ENCODE assay signal across 14 cellular contexts in the genomic region with DNA sequence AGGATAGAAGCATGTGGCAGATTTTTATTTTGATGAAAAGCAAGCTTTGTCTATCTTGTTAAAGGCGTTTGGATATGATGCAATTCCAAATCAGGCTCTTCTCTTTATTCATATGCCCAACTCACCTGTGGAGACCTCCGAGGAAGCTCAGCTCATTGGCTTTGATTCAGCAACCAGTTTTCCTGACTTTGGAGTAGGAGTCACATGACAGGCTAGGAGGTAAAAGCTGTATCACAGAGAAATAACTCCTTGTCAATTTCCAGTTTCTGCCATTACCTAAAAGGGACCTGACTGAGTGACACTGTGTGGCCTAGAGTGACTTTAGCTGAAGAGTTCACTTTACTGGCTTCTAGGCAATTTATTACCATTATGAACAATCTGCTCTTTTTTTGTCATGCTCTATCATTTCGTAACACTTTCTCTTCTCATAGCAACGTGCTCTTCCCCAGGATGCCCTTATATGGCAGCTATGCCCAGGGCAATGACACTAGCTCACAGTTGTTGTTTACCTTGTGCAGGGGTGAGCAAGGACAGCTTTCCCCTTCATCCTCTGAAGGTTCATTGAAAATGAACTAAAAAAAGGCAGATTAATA.
A peak's percentile ranks its signal among the peaks of the same experiment; 100 is the strongest.
DNase-seq lines count a peak whose midpoint lies in the region; ATAC-seq, FAIRE-seq and TF ChIP-seq lines count a peak whose summit lies in the region.
"Had no signal": no experiment of that assay in that cellular context is flagged by ENCODE, and none has a peak within 500 bp of the region (broad histone marks: within the 10 kb centered on the region; RNA-seq: fewer than 3 reads in every experiment).

No MANE protein-coding gene starts in this region.

- ATAC-seq in HG03175 (IDR thresholded peaks at IDR 0.05; ENCODE audit: unreplicated experiment) (peak; percentile 83), RWPE2 (ENCODE audit: low read depth) (0 out of 3 replicates have a peak, but pooled peaks have one; percentile 45), left lobe of liver (peak; percentile 97)

- no peaks in the 10 kb centered on the region for H3K36me3 ChIP-seq in RWPE2 (ENCODE audit: low read depth)

- H3K27me3 ChIP-seq in RWPE2 (ENCODE audit: insufficient read depth, poor library complexity, severe bottlenecking), result no peaks in the 10 kb centered on the region

- H3K27ac ChIP-seq in RWPE2 (ENCODE audit: poor library complexity, severe bottlenecking), result no peak overlapping the region

- in situ Hi-C loops in GM13977 (cut with MboI; ENCODE audit: low pct_unique_long_range_greater_than_20kb, low sequenced_read_pairs, unreplicated experiment), result no loop called here

- no peak for TF ChIP-seq CTCF in RWPE2 (IDR thresholded peaks at IDR 0.05; ENCODE audit: poor library complexity, severe bottlenecking)
- no peak for TF ChIP-seq CTCF in GM13977 (IDR thresholded peaks at IDR 0.05; ENCODE audit: extremely low read depth, insufficient read depth, missing control alignments)

- no peaks in the 10 kb centered on the region for H3K9me3 ChIP-seq in RWPE2 (ENCODE audit: severe bottlenecking)

- H3K4me3 ChIP-seq in RWPE2 (ENCODE audit: severe bottlenecking), result no peak overlapping the region

- peak in 2 of 3 experiments; percentile 27 to 59 for DNase-seq in NCI-H1417 (lab: John Stamatoyannopoulos, UW)
- DNase-seq in NCI-H1417 treated with DMSO at 0.1 percent for 48 hours (lab: John Stamatoyannopoulos, UW), result no peak
- DNase-seq in RWPE2 (ENCODE audit: low spot score), result no peak
- DNase-seq in left lobe of liver (ENCODE audit: low spot score), result peak; percentile 75
- no peak for DNase-seq in GM13977 (ENCODE audit: low spot score)
- DNase-seq in NCI-H2107 (lab: John Stamatoyannopoulos, UW), result no peak
- no peak for DNase-seq in GM19239 (ENCODE audit: insufficient read length, low spot score)
- DNase-seq: kidney glomerular epithelial cell; NCI-H524; stimulated activated CD4-positive, alpha-beta T cell treated with anti-CD3 and anti-CD28 coated beads, Interleukin-2, amount 100 ng/mL, for 24 hours; T1000 had no signal

- no peaks in the 10 kb centered on the region for H3K4me1 ChIP-seq in RWPE2 (ENCODE audit: insufficient read depth, poor library complexity, severe bottlenecking)

- no peak for FAIRE-seq in GM19239 (lab: Jason Lieb, UNC)
- FAIRE-seq: A204.1, astrocyte had no signal

Comparison
In these comparisons a context has a peak if more than half of its experiments do, and no peak if none do; other contexts are left out.
1. DNase-seq: peak in NCI-H1417 (2 of 3) and left lobe of liver (single experiment); none in NCI-H1417 treated with DMSO at 0.1 percent for 48 hours (single experiment), RWPE2 (single experiment), GM13977 (single experiment), NCI-H2107 (single experiment) and GM19239 (single experiment).
2. ATAC-seq: peak in every context shown above with its lines; median percentile 97 in left lobe of liver; 83 in HG03175; 45 in RWPE2.